ENCODE assay signal across 1 cellular context in genomic region chr6:26156105-26156849, GRCh38.
A peak's percentile ranks its signal among the peaks of the same experiment; 100 is the strongest.
TF ChIP-seq lines count a peak whose summit lies in the region.

No MANE protein-coding gene starts in this region.

TF ChIP-seq in HepG2, 621 proteins besides CTCF, POLR2A, EP300 and RAD21 (continued from another document and continues in another):
- TF ChIP-seq ZNF879 (CRISPR knock-in tag; IDR thresholded peaks at IDR 0.05) (peak; percentile 84; the same call in 1 of the 2 replicates), ARNTL (CRISPR knock-in tag; IDR thresholded peaks at IDR 0.05) (peak; percentile 69), CCAR2 (optimal IDR thresholded peaks at IDR 0.05; ENCODE audit: low read depth, low read length) (no peak), ZMYM4 (CRISPR knock-in tag; IDR thresholded peaks at IDR 0.05) (peak; percentile 97), KIAA2018 (CRISPR knock-in tag; IDR thresholded peaks at IDR 0.05; ENCODE audit: borderline replicate concordance) (no peak), SP1 (IDR thresholded peaks at IDR 0.05) (no peak), SP1 (CRISPR knock-in tag; IDR thresholded peaks at IDR 0.05) (peak; percentile 81), SMYD3 (CRISPR knock-in tag; IDR thresholded peaks at IDR 0.05) (peak; percentile 85; the same call in 1 of the 2 replicates), ZNF510 (CRISPR knock-in tag; IDR thresholded peaks at IDR 0.05; ENCODE audit: low read depth) (peak; percentile 92; the same call in 1 of the 2 replicates), ZMAT5 (CRISPR knock-in tag; IDR thresholded peaks at IDR 0.05; ENCODE audit: borderline replicate concordance, low read depth) (peak; percentile 65; the same call in 1 of the 2 replicates), SMAD1 (CRISPR knock-in tag; IDR thresholded peaks at IDR 0.05; ENCODE audit: borderline replicate concordance, low read depth) (peak; percentile 67; the same call in 1 of the 2 replicates), IKZF1 (IDR thresholded peaks at IDR 0.05) (no peak), ZNF446 (CRISPR knock-in tag; IDR thresholded peaks at IDR 0.05) (peak; percentile 88), RBAK (CRISPR knock-in tag; IDR thresholded peaks at IDR 0.05) (no peak; the same call in 1 of the 2 replicates), REXO4 (CRISPR knock-in tag; IDR thresholded peaks at IDR 0.05; ENCODE audit: borderline replicate concordance) (no peak; the same call in 1 of the 2 replicates), RXRB (CRISPR knock-in tag; IDR thresholded peaks at IDR 0.05; ENCODE audit: borderline replicate concordance) (peak; percentile 77), ZNF224 (CRISPR knock-in tag; IDR thresholded peaks at IDR 0.05) (0 out of 2 replicates have a peak, but pooled peaks have one; percentile 15), THAP9 (CRISPR knock-in tag; IDR thresholded peaks at IDR 0.05; ENCODE audit: borderline replicate concordance) (peak; percentile 60; the same call in 1 of the 2 replicates), ZNF597 (CRISPR knock-in tag; IDR thresholded peaks at IDR 0.05) (0 out of 2 replicates have a peak, but pooled peaks have one; percentile 72), PRPF4 (IDR thresholded peaks at IDR 0.05; ENCODE audit: low read depth, low read length, poor library complexity, severe bottlenecking) (no peak), ZNF33A (CRISPR knock-in tag; IDR thresholded peaks at IDR 0.05; ENCODE audit: borderline replicate concordance) (peak; percentile 78; the same call in 1 of the 2 replicates), SRSF9 (IDR thresholded peaks at IDR 0.05; ENCODE audit: borderline replicate concordance, insufficient read depth, low read depth, low read length, poor library complexity, severe bottlenecking) (no peak), ZFP91 (CRISPR knock-in tag; IDR thresholded peaks at IDR 0.05; ENCODE audit: borderline replicate concordance) (peak; percentile 84), SALL1 (CRISPR knock-in tag; IDR thresholded peaks at IDR 0.05) (peak; percentile 96), ZNF782 (CRISPR knock-in tag; IDR thresholded peaks at IDR 0.05; ENCODE audit: borderline replicate concordance) (peak; percentile 96), U2AF2 (IDR thresholded peaks at IDR 0.05; ENCODE audit: low read depth, low read length) (peak; percentile 31; the same call in 1 of the 2 replicates), ZNF564 (CRISPR knock-in tag; IDR thresholded peaks at IDR 0.05) (peak; percentile 98), ZNF781 (CRISPR knock-in tag; IDR thresholded peaks at IDR 0.05; ENCODE audit: borderline replicate concordance, not compliant biosample characterization) (peak; percentile 74), ZNF614 (CRISPR knock-in tag; IDR thresholded peaks at IDR 0.05; ENCODE audit: borderline replicate concordance) (no peak; the same call in 1 of the 2 replicates), ZHX1 (CRISPR knock-in tag; IDR thresholded peaks at IDR 0.05; ENCODE audit: low read depth) (peak; percentile 64; the same call in 1 of the 2 replicates), ZNF317 (CRISPR knock-in tag; IDR thresholded peaks at IDR 0.05) (peak; percentile 86), ZNF747 (CRISPR knock-in tag; IDR thresholded peaks at IDR 0.05; ENCODE audit: borderline replicate concordance) (peak; percentile 97; the same call in 1 of the 2 replicates), ZFP1 (CRISPR knock-in tag; IDR thresholded peaks at IDR 0.05) (0 out of 2 replicates have a peak, but pooled peaks have one; percentile 51), ARID2 (CRISPR knock-in tag; IDR thresholded peaks at IDR 0.05; ENCODE audit: borderline replicate concordance) (peak; percentile 98), ZNF460 (CRISPR knock-in tag; IDR thresholded peaks at IDR 0.05; ENCODE audit: borderline replicate concordance) (no peak; the same call in 1 of the 2 replicates), ETV5 (CRISPR knock-in tag; IDR thresholded peaks at IDR 0.05; ENCODE audit: borderline replicate concordance) (peak; percentile 87), XBP1 (CRISPR knock-in tag; IDR thresholded peaks at IDR 0.05) (peak; percentile 89; the same call in 1 of the 2 replicates)
- TF ChIP-seq, protein P1, sequence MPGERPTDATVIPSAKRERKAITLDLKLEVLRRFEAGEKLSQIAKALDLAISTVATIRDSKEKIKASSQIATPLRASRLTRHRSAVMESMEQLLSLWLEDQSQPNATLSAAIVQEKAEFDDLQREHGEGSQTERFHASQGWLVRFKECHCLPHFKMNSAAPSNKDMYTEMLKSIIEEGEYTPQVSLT (CRISPR knock-in tag; IDR thresholded peaks at IDR 0.05; ENCODE audit: borderline replicate concordance, low read depth): no peak
- TF ChIP-seq, protein P2, sequence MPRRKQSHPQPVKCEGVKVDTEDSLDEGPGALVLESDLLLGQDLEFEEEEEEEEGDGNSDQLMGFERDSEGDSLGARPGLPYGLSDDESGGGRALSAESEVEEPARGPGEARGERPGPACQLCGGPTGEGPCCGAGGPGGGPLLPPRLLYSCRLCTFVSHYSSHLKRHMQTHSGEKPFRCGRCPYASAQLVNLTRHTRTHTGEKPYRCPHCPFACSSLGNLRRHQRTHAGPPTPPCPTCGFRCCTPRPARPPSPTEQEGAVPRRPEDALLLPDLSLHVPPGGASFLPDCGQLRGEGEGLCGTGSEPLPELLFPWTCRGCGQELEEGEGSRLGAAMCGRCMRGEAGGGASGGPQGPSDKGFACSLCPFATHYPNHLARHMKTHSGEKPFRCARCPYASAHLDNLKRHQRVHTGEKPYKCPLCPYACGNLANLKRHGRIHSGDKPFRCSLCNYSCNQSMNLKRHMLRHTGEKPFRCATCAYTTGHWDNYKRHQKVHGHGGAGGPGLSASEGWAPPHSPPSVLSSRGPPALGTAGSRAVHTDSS (CRISPR knock-in tag; conservative IDR thresholded peaks at IDR 0.05): peak; percentile 73
